21 cellular contexts compared by ENCODE assay signal in genomic region chr1:193753038-193753756, GRCh38.
DNase-seq lines count a peak whose midpoint lies in the region; ATAC-seq and TF ChIP-seq lines count a peak whose summit lies in the region.
"Had no signal": no experiment of that assay in that cellular context is flagged by ENCODE, and none has a peak within 500 bp of the region (broad histone marks: within the 10 kb centered on the region; RNA-seq: fewer than 3 reads in every experiment).

No MANE protein-coding gene starts in this region.

- H3K4me3 ChIP-seq in neuronal stem cell (ENCODE audit: low read length in 2 of 2), result no peak overlapping the region
- H3K4me3 ChIP-seq in prostate gland, result no peak overlapping the region
- H3K4me3 ChIP-seq: BLaER1, HAP-1, MG63 had no signal

- no peaks in the 10 kb centered on the region for H3K27me3 Mint-ChIP-seq in activated T-cell treated with anti-CD3 and anti-CD28 coated beads, Interleukin-2, amount 50 U/mL, for 72 hours (ENCODE audit: low read depth)
- H3K27me3 Mint-ChIP-seq: CD4-positive, CD25-positive, alpha-beta regulatory T cell had no signal

- TF ChIP-seq CTCF in prostate gland (IDR thresholded peaks at IDR 0.05), result no peak

- no peak overlapping the region for H2BK15ac ChIP-seq in neuronal stem cell (ENCODE audit: low read length)

- no peaks in the 10 kb centered on the region for H3K36me3 ChIP-seq in neuronal stem cell (replicated peaks in 1 of 2; ENCODE audit: control insufficient read depth in 2 of 2, insufficient read depth in 2 of 2, low read length in 2 of 2)
- H3K36me3 ChIP-seq in prostate gland, result no peaks in the 10 kb centered on the region
- H3K36me3 ChIP-seq: BLaER1, HAP-1, MG63 had no signal

- H2BK5ac ChIP-seq in neuronal stem cell (ENCODE audit: low read length), result no peak overlapping the region

- H3K27ac ChIP-seq in neuronal stem cell (replicated peaks; ENCODE audit: low read length), result no peak overlapping the region
- no peak overlapping the region for H3K27ac ChIP-seq in prostate gland
- H3K27ac ChIP-seq: BLaER1 had no signal

- ATAC-seq in activated T-cell treated with anti-CD3 and anti-CD28 coated beads, Interleukin-2, amount 50 U/mL, for 72 hours (replicated peaks in 1 of 2), result no peak
- ATAC-seq in left lobe of liver, result peak; percentile 84
- ATAC-seq: PC-3 had no signal

- WGBS in neuronal stem cell (ENCODE audit: extremely low coverage in 2 of 2, insufficient read length in 2 of 2, insufficient replicate concordance in 1 of 2), 2 donors, result no CpG with 5 or more reads among the region's 5 CpGs
- 39% methylated on average over 5 of the region's 5 CpGs for WGBS in prostate gland

- H3K9me3 ChIP-seq in neuronal stem cell (replicated peaks in 1 of 2; ENCODE audit: control insufficient read depth in 2 of 2, insufficient read depth in 1 of 2, low read depth in 1 of 2, low read length in 2 of 2), result no peaks in the 10 kb centered on the region
- H3K9me3 ChIP-seq in prostate gland, result no peaks in the 10 kb centered on the region
- H3K9me3 ChIP-seq: BLaER1, HAP-1 had no signal

- H3K79me1 ChIP-seq in neuronal stem cell (ENCODE audit: low read depth, low read length), result no peaks in the 10 kb centered on the region

- peak overlapping the region; percentile 39 for H3K27ac Mint-ChIP-seq in activated T-cell treated with anti-CD3 and anti-CD28 coated beads, Interleukin-2, amount 50 U/mL, for 72 hours
- H3K27ac Mint-ChIP-seq: CD4-positive, CD25-positive, alpha-beta regulatory T cell; HFFc6 had no signal

- H3K4me1 ChIP-seq in neuronal stem cell (ENCODE audit: control insufficient read depth in 2 of 2, insufficient read depth in 1 of 2, low read depth in 1 of 2, low read length in 2 of 2) (no peaks in the 10 kb centered on the region), prostate gland (replicated peaks) (no peaks in the 10 kb centered on the region)
- H3K4me1 ChIP-seq: BLaER1, HAP-1 had no signal

- H3K4me1 Mint-ChIP-seq in activated T-cell treated with anti-CD3 and anti-CD28 coated beads, Interleukin-2, amount 50 U/mL, for 72 hours (ENCODE audit: low read depth), result no peaks in the 10 kb centered on the region

- H3K18ac ChIP-seq in neuronal stem cell (ENCODE audit: low read length), result no peak overlapping the region

- no peak overlapping the region for H3K4ac ChIP-seq in neuronal stem cell (ENCODE audit: low read length)

- H3K36me3 Mint-ChIP-seq in activated T-cell treated with anti-CD3 and anti-CD28 coated beads, Interleukin-2, amount 50 U/mL, for 72 hours (ENCODE audit: insufficient read depth in 2 of 2), result peaks cover 0 to 3% of the 10 kb centered on the region in 2 donors
- H3K36me3 Mint-ChIP-seq: CD4-positive, CD25-positive, alpha-beta regulatory T cell had no signal

- H3K9me3 Mint-ChIP-seq in activated T-cell treated with anti-CD3 and anti-CD28 coated beads, Interleukin-2, amount 50 U/mL, for 72 hours, result peaks cover 0 to 2% of the 10 kb centered on the region in 2 donors

- no peak overlapping the region for H3K23ac ChIP-seq in neuronal stem cell (ENCODE audit: low read depth, low read length, poor library complexity)

- no peak overlapping the region for H2BK12ac ChIP-seq in neuronal stem cell (ENCODE audit: low read length)

- H2AK5ac ChIP-seq in neuronal stem cell (ENCODE audit: low read depth, low read length), result no peak overlapping the region

- no peak overlapping the region for H3K9ac ChIP-seq in neuronal stem cell (ENCODE audit: low read depth, low read length, poor library complexity)
- H3K9ac ChIP-seq: BLaER1 had no signal

- H2BK120ac ChIP-seq in neuronal stem cell (ENCODE audit: low read depth, low read length), result no peak overlapping the region

- no peaks in the 10 kb centered on the region for H3K27me3 ChIP-seq in neuronal stem cell (ENCODE audit: control insufficient read depth in 3 of 3, insufficient read depth in 3 of 3, low read depth in 1 of 3, low read length in 3 of 3)
- H3K27me3 ChIP-seq in prostate gland (replicated peaks; ENCODE audit: insufficient read depth), result no peaks in the 10 kb centered on the region
- H3K27me3 ChIP-seq: BLaER1, MG63 had no signal

- no peak overlapping the region for H4K8ac ChIP-seq in neuronal stem cell (ENCODE audit: low read depth, low read length)

- no peak for TF ChIP-seq POLR2A in prostate gland (IDR thresholded peaks at IDR 0.05)

- peak overlapping the region; percentile 66 for H2AFZ ChIP-seq in neuronal stem cell (ENCODE audit: low read length)

- H3K4me2 ChIP-seq in neuronal stem cell (ENCODE audit: insufficient read depth, low read length, poor library complexity, severe bottlenecking), result no peak overlapping the region
- H3K4me2 ChIP-seq: BLaER1 had no signal

- no peak for DNase-seq in activated T-cell treated with anti-CD3 and anti-CD28 coated beads, Interleukin-2, amount 50 U/mL, for 72 hours
- no peak for DNase-seq in activated T-cell treated with anti-CD3 and anti-CD28 coated beads, Interleukin-2, amount 50 U/mL, for 1 hour
- DNase-seq in amniotic epithelial cell (ENCODE audit: low read depth), result peak; percentile 2
- DNase-seq in left lobe of liver (ENCODE audit: low spot score), result no peak
- DNase-seq in neuronal stem cell (ENCODE audit: low spot score), result no peak
- DNase-seq in hippocampal formation (lab: John Stamatoyannopoulos, UW), result no peak
- no peak for DNase-seq in prostate gland (ENCODE audit: low spot score)
- no peak for DNase-seq in islet precursor cell
- DNase-seq: 8988T; CD4-positive, CD25-positive, alpha-beta regulatory T cell; DMS79; HFFc6; KG1; MG63; NCI-H2029; NCI-H446; NCI-H524 treated with DMSO at 0.1 percent for 48 hours; NCI-H774; PC-3 had no signal

- H4K91ac ChIP-seq in neuronal stem cell (ENCODE audit: low read depth, low read length, poor library complexity), result no peak overlapping the region

- intact Hi-C loops in prostate gland (cut with DNase I), result no loop called here

- H3K14ac ChIP-seq in neuronal stem cell (ENCODE audit: low read length), result no peak overlapping the region

- H3K4me3 Mint-ChIP-seq in activated T-cell treated with anti-CD3 and anti-CD28 coated beads, Interleukin-2, amount 50 U/mL, for 72 hours, result no peak overlapping the region
- H3K4me3 Mint-ChIP-seq: CD4-positive, CD25-positive, alpha-beta regulatory T cell; HFFc6 had no signal
